ENCODE assay signal across 28 cellular contexts in the genomic region with DNA sequence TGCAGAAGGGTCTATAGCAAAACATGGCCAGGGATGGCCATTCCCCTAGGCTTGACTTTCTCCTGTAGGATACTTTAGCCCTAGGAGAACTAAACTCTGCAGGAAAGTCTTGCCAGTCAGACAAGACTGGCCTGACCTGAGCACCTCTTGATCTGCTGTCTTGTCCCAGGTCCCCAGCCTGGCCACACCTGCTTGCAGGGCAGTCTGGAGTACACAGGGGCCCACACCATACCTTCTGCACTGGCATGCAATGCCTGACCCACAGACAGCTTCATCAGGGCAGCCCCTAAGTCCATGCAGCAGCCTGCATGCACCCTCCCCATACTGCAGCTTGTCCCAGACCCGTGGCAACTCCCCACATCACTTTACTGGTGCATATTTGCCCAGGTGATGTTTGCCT.
"Had no signal": no experiment of that assay in that cellular context is flagged by ENCODE, and none has a peak within 500 bp of the region (broad histone marks: within the 10 kb centered on the region; RNA-seq: fewer than 3 reads in every experiment).

No MANE protein-coding gene starts in this region.

- H3K36me3 Mint-ChIP-seq: stimulated activated effector memory CD8-positive, alpha-beta T cell treated with anti-CD3 and anti-CD28 coated beads, Interleukin-12 subunit alpha, Interleukin-12 subunit beta, amount 100 ng/mL, for 72 hours; stimulated activated memory B cell treated with anti-CD40 and anti-IgM and Interleukin-4, amounts not matched to agents 10 μg/mL and 1 μg/mL and 100 μg/mL, for 72 hours; stimulated activated naive B cell treated with anti-CD40 and anti-IgM and Interleukin-4, amounts not matched to agents 10 μg/mL and 1 μg/mL and 100 μg/mL, for 72 hours; type B pancreatic cell had no signal

- H3K27ac ChIP-seq: stomach, suprapubic skin, testis, thoracic aorta, thyroid gland, tibial artery, tibial nerve, transverse colon, upper lobe of left lung, uterus, vagina had no signal

- H3K4me3 Mint-ChIP-seq: stimulated activated effector memory CD8-positive, alpha-beta T cell treated with anti-CD3 and anti-CD28 coated beads, Interleukin-12 subunit alpha, Interleukin-12 subunit beta, amount 100 ng/mL, for 72 hours; stimulated activated memory B cell treated with anti-CD40 and anti-IgM and Interleukin-4, amounts not matched to agents 10 μg/mL and 1 μg/mL and 100 μg/mL, for 72 hours; stimulated activated naive B cell treated with anti-CD40 and anti-IgM and Interleukin-4, amounts not matched to agents 10 μg/mL and 1 μg/mL and 100 μg/mL, for 72 hours; stimulated activated naive CD8-positive, alpha-beta T cell treated with anti-CD3 and anti-CD28 coated beads, Interleukin-15, amount 100 ng/mL, for 72 hours; stimulated activated naive CD8-positive, alpha-beta T cell treated with anti-CD3 and anti-CD28 coated beads, Interleukin-15, Interleukin-2, amounts not matched to agents 100 ng/mL and 50 ng/mL, for 24 hours; type B pancreatic cell had no signal

- H3K36me3 ChIP-seq: stomach, suprapubic skin, thoracic aorta, thyroid gland, tibial artery, tibial nerve, transverse colon, upper lobe of left lung, uterus, vagina had no signal

- H3K9me3 ChIP-seq: testis, thyroid gland, uterus, vagina had no signal

- H3K4me1 Mint-ChIP-seq: stimulated activated effector memory CD8-positive, alpha-beta T cell treated with anti-CD3 and anti-CD28 coated beads, Interleukin-12 subunit alpha, Interleukin-12 subunit beta, amount 100 ng/mL, for 72 hours; stimulated activated memory B cell treated with anti-CD40 and anti-IgM and Interleukin-4, amounts not matched to agents 10 μg/mL and 1 μg/mL and 100 μg/mL, for 72 hours; stimulated activated naive B cell treated with anti-CD40 and anti-IgM and Interleukin-4, amounts not matched to agents 10 μg/mL and 1 μg/mL and 100 μg/mL, for 72 hours; stimulated activated naive CD8-positive, alpha-beta T cell treated with anti-CD3 and anti-CD28 coated beads, Interleukin-15, amount 100 ng/mL, for 72 hours had no signal

- H3K4me1 ChIP-seq: stomach, suprapubic skin, testis, thyroid gland, tibial artery, tibial nerve, transverse colon, upper lobe of left lung, uterus, vagina had no signal

- DNase-seq: stimulated activated CD4-positive, alpha-beta T cell treated with anti-CD3 and anti-CD28 coated beads, Interleukin-2, amount 100 ng/mL, for 24 hours; stimulated activated CD4-positive, alpha-beta T cell treated with anti-CD3 and anti-CD28 coated beads, Interleukin-2, amount 100 ng/mL, for 48 hours; stimulated activated CD4-positive, alpha-beta T cell treated with anti-CD3 and anti-CD28 coated beads, Interleukin-4, amount 100 ng/mL, for 1 hour; stimulated activated CD4-positive, alpha-beta T cell treated with anti-CD3 and anti-CD28 coated beads, Interleukin-4, amount 100 ng/mL, for 24 hours; stimulated activated CD4-positive, alpha-beta T cell treated with anti-CD3 and anti-CD28 coated beads, Interleukin-4, amount 100 ng/mL, for 4 hours; stimulated activated CD8-positive, alpha-beta memory T cell treated with anti-CD3 and anti-CD28 coated beads, Interleukin-4, amount 100 ng/mL, for 48 hours; stimulated activated naive B cell treated with anti-CD40 and anti-IgM and Interleukin-4, amounts not matched to agents 10 μg/mL and 1 μg/mL and 100 μg/mL, for 72 hours; stimulated activated naive CD4-positive, alpha-beta T cell treated with Interleukin-2 at 50 U/mL for 16 hours; stimulated activated naive CD8-positive, alpha-beta T cell treated with anti-CD3 and anti-CD28 coated beads, Interleukin-15, amount 100 ng/mL, for 72 hours; stimulated activated naive CD8-positive, alpha-beta T cell treated with anti-CD3 and anti-CD28 coated beads, Interleukin-15, Interleukin-2, amounts not matched to agents 100 U/mL and 50 U/mL, for 24 hours; stomach; substantia nigra; testis; thyroid gland; tibial artery; transverse colon; trophoblast cell; upper lobe of left lung; uterus had no signal

- FAIRE-seq: urothelium cell line had no signal

- H3K27me3 Mint-ChIP-seq: stimulated activated memory B cell treated with anti-CD40 and anti-IgM and Interleukin-4, amounts not matched to agents 10 μg/mL and 1 μg/mL and 100 μg/mL, for 72 hours; stimulated activated naive B cell treated with anti-CD40 and anti-IgM and Interleukin-4, amounts not matched to agents 10 μg/mL and 1 μg/mL and 100 μg/mL, for 72 hours; stimulated activated naive CD8-positive, alpha-beta T cell treated with anti-CD3 and anti-CD28 coated beads, Interleukin-15, amount 100 ng/mL, for 72 hours; stimulated activated naive CD8-positive, alpha-beta T cell treated with anti-CD3 and anti-CD28 coated beads, Interleukin-15, Interleukin-2, amounts not matched to agents 100 ng/mL and 50 ng/mL, for 24 hours; type B pancreatic cell had no signal

- H3K27me3 ChIP-seq: stomach, suprapubic skin, testis, thyroid gland, tibial artery, tibial nerve, transverse colon, upper lobe of left lung, uterus, vagina had no signal

- ATAC-seq: stimulated activated effector memory CD8-positive, alpha-beta T cell treated with anti-CD3 and anti-CD28 coated beads, Interleukin-12 subunit alpha, Interleukin-12 subunit beta, amount 100 ng/mL, for 72 hours; stimulated activated naive B cell treated with anti-CD40 and anti-IgM and Interleukin-4, amounts not matched to agents 10 μg/mL and 1 μg/mL and 100 μg/mL, for 72 hours; stimulated activated naive CD8-positive, alpha-beta T cell treated with anti-CD3 and anti-CD28 coated beads, Interleukin-15, amount 100 ng/mL, for 72 hours; stimulated activated naive CD8-positive, alpha-beta T cell treated with anti-CD3 and anti-CD28 coated beads, Interleukin-15, Interleukin-2, amounts not matched to agents 100 U/mL and 50 U/mL, for 24 hours had no signal

- H3K27ac Mint-ChIP-seq: stimulated activated effector memory CD8-positive, alpha-beta T cell treated with anti-CD3 and anti-CD28 coated beads, Interleukin-12 subunit alpha, Interleukin-12 subunit beta, amount 100 ng/mL, for 72 hours; stimulated activated memory B cell treated with anti-CD40 and anti-IgM and Interleukin-4, amounts not matched to agents 10 μg/mL and 1 μg/mL and 100 μg/mL, for 72 hours; stimulated activated naive B cell treated with anti-CD40 and anti-IgM and Interleukin-4, amounts not matched to agents 10 μg/mL and 1 μg/mL and 100 μg/mL, for 72 hours; stimulated activated naive CD8-positive, alpha-beta T cell treated with anti-CD3 and anti-CD28 coated beads, Interleukin-15, amount 100 ng/mL, for 72 hours; stimulated activated naive CD8-positive, alpha-beta T cell treated with anti-CD3 and anti-CD28 coated beads, Interleukin-15, Interleukin-2, amounts not matched to agents 100 ng/mL and 50 ng/mL, for 24 hours; type B pancreatic cell had no signal

- H3K4me3 ChIP-seq: stomach, suprapubic skin, testis, thoracic aorta, thyroid gland, tibial artery, tibial nerve, transverse colon, upper lobe of left lung, uterus, vagina had no signal
